Comparison of ENCODE assay signal across 1 cellular context in genomic region chr1:166527752-166528151, GRCh38.
TF ChIP-seq lines count a peak whose summit lies in the region.

No MANE protein-coding gene starts in this region.

TF ChIP-seq in K562, 482 proteins besides CTCF, POLR2A, EP300 and RAD21 (continued from another document):
- no peak for TF ChIP-seq ZNF280A (IDR thresholded peaks at IDR 0.05; ENCODE audit: low read depth, partially characterized antibody)
- TF ChIP-seq VEZF1 (CRISPR knock-in tag; IDR thresholded peaks at IDR 0.05) = no peak
- no peak for TF ChIP-seq RHOXF2B (CRISPR knock-in tag; conservative IDR thresholded peaks at IDR 0.05)
- TF ChIP-seq ATF3 (IDR thresholded peaks at IDR 0.05) = no peak
- TF ChIP-seq ATF3 (CRISPR knock-in tag; conservative IDR thresholded peaks at IDR 0.05) = no peak
- TF ChIP-seq HDAC8 (tag; IDR thresholded peaks at IDR 0.05) = no peak
- no peak for TF ChIP-seq ZKSCAN1 (IDR thresholded peaks at IDR 0.05; ENCODE audit: low read depth, low read length)
- TF ChIP-seq ZHX1 (conservative IDR thresholded peaks at IDR 0.05; ENCODE audit: low read length) = no peak
- TF ChIP-seq MEF2D (tag; conservative IDR thresholded peaks at IDR 0.05; ENCODE audit: low read depth) = no peak
